Comparison of ENCODE assay signal across 18 cellular contexts in genomic region chr1:37347104-37347503, GRCh38.
"Had no signal": no experiment of that assay in that cellular context is flagged by ENCODE, and none has a peak within 500 bp of the region (broad histone marks: within the 10 kb centered on the region; RNA-seq: fewer than 3 reads in every experiment).

No MANE protein-coding gene starts in this region.

- H3K4me3 Mint-ChIP-seq: activated CD4-positive, alpha-beta T cell treated with anti-CD3 and anti-CD28 coated beads, Interleukin-2, amount 10 ng/mL, durations not matched to agents 7 days and 5 days; activated CD8-positive, alpha-beta T cell treated with anti-CD3 and anti-CD28 coated beads, Interleukin-2, amount 10 ng/mL, durations not matched to agents 7 days and 5 days; activated T-cell treated with anti-CD3 and anti-CD28 coated beads, Interleukin-2, amount 50 U/mL, for 24 hours; nephron progenitor cell; stimulated activated memory B cell treated with anti-CD40 and anti-IgM and Interleukin-4, amounts not matched to agents 10 μg/mL and 1 μg/mL and 100 μg/mL, for 72 hours had no signal

- FAIRE-seq: endothelial cell of umbilical vein had no signal

- H3K9me3 ChIP-seq: esophagus muscularis mucosa, sigmoid colon, thyroid gland had no signal

- H3K4me3 ChIP-seq: esophagus muscularis mucosa, sigmoid colon, thyroid gland had no signal

- H3K27me3 Mint-ChIP-seq: activated CD4-positive, alpha-beta T cell treated with anti-CD3 and anti-CD28 coated beads, Interleukin-2, amount 10 ng/mL, durations not matched to agents 7 days and 5 days had no signal

- DNase-seq: activated CD4-positive, alpha-beta T cell treated with anti-CD3 and anti-CD28 coated beads, Interleukin-2, amount 10 ng/mL, durations not matched to agents 7 days and 5 days; activated CD8-positive, alpha-beta T cell treated with anti-CD3 and anti-CD28 coated beads, Interleukin-2, amount 10 ng/mL, durations not matched to agents 7 days and 5 days; activated naive CD4-positive, alpha-beta T cell treated with anti-CD3 and anti-CD28 coated beads, Interleukin-2, amount 50 U/mL, for 16 hours; activated T-cell treated with anti-CD3 and anti-CD28 coated beads, Interleukin-2, amount 50 U/mL, for 24 hours; aorta; cortex of kidney; effector CD4-positive, alpha-beta T cell; left ventricle myocardium superior; nephron progenitor cell; occipital lobe; posterior cingulate gyrus; sigmoid colon; stimulated activated CD4-positive, alpha-beta T cell treated with anti-CD3 and anti-CD28 coated beads, Interleukin-4, amount 100 ng/mL, for 24 hours; thyroid gland had no signal

- H3K36me3 ChIP-seq: esophagus muscularis mucosa, sigmoid colon, thyroid gland had no signal

- H3K4me1 Mint-ChIP-seq: activated CD4-positive, alpha-beta T cell treated with anti-CD3 and anti-CD28 coated beads, Interleukin-2, amount 10 ng/mL, durations not matched to agents 7 days and 5 days; stimulated activated memory B cell treated with anti-CD40 and anti-IgM and Interleukin-4, amounts not matched to agents 10 μg/mL and 1 μg/mL and 100 μg/mL, for 72 hours had no signal

- H3K9me3 Mint-ChIP-seq: activated CD4-positive, alpha-beta T cell treated with anti-CD3 and anti-CD28 coated beads, Interleukin-2, amount 10 ng/mL, durations not matched to agents 7 days and 5 days; activated T-cell treated with anti-CD3 and anti-CD28 coated beads, Interleukin-2, amount 50 U/mL, for 24 hours; activated T-helper 2 cell treated with anti-CD3 and anti-CD28 coated beads, Interferon-gamma antibody, Interleukin-2, Interleukin-4, amounts not matched to agents 10 μg/mL and 5 μg/mL and 100 μg/mL, durations not matched to agents 14 hours and 24 hours and 36 hours; nephron progenitor cell; stimulated activated memory B cell treated with anti-CD40 and anti-IgM and Interleukin-4, amounts not matched to agents 10 μg/mL and 1 μg/mL and 100 μg/mL, for 72 hours had no signal

- H3K4me1 ChIP-seq: esophagus muscularis mucosa, sigmoid colon, thyroid gland had no signal

- H3K27ac ChIP-seq: esophagus muscularis mucosa, sigmoid colon, thyroid gland had no signal

- H3K27ac Mint-ChIP-seq: activated CD4-positive, alpha-beta T cell treated with anti-CD3 and anti-CD28 coated beads, Interleukin-2, amount 10 ng/mL, durations not matched to agents 7 days and 5 days; activated CD8-positive, alpha-beta T cell treated with anti-CD3 and anti-CD28 coated beads, Interleukin-2, amount 10 ng/mL, durations not matched to agents 7 days and 5 days; activated T-cell treated with anti-CD3 and anti-CD28 coated beads, Interleukin-2, amount 50 U/mL, for 24 hours; activated T-helper 2 cell treated with anti-CD3 and anti-CD28 coated beads, Interferon-gamma antibody, Interleukin-2, Interleukin-4, amounts not matched to agents 10 μg/mL and 5 μg/mL and 100 μg/mL, durations not matched to agents 14 hours and 24 hours and 36 hours; nephron progenitor cell; stimulated activated memory B cell treated with anti-CD40 and anti-IgM and Interleukin-4, amounts not matched to agents 10 μg/mL and 1 μg/mL and 100 μg/mL, for 72 hours had no signal

- H3K36me3 Mint-ChIP-seq: stimulated activated memory B cell treated with anti-CD40 and anti-IgM and Interleukin-4, amounts not matched to agents 10 μg/mL and 1 μg/mL and 100 μg/mL, for 72 hours had no signal

- ATAC-seq: activated CD8-positive, alpha-beta T cell treated with anti-CD3 and anti-CD28 coated beads, Interleukin-2, amount 10 ng/mL, durations not matched to agents 7 days and 5 days; left ventricle myocardium superior; stimulated activated memory B cell treated with anti-CD40 and anti-IgM and Interleukin-4, amounts not matched to agents 10 μg/mL and 1 μg/mL and 100 μg/mL, for 72 hours had no signal
